ENCODE assay signal across 8 cellular contexts in the genomic region with DNA sequence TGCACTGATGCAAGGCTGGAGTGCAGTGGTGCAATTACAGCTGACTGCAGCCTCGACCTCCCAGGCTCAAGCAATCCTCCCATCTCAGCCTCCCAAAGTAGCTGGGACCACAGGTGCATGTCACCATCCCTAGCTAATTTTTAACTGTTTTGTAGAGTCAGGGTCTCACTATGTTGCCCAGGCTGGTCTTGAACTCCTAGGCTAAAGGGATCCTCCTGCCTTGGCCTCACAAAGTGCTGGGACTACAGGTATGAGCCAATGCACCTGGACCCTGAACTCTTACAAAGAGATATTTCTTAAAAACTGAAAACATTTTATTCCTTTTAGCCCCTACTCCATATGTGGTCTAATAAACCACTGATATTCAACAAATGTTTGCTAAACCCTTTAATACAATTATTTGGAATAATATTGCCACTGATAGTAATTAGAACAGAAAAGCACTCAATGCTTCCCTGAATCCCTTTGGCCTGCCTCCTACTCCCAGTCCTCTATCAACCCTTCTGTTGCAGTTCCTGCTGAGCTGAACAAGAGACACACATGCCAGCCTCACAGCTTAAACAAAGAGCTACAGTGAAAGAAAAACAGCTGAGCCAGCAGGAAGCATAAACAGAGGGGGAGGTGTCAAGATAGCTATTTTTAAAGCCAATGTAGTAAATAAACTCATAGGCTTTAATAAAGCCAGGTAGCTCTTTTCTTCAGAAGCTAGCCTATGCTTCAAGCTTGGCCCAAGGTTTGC. TPM values are rescaled to one million over a fixed set of nuclear protein-coding genes. Genes with fewer than 3 reads are reported as not detected.
DNase-seq lines count a peak whose midpoint lies in the region; ATAC-seq, FAIRE-seq and TF ChIP-seq lines count a peak whose summit lies in the region.

No MANE protein-coding gene starts in this region.

- no peak overlapping the region for H3K4me3 ChIP-seq in parathyroid adenoma (ENCODE audit: low read depth, low read length)
- no peak overlapping the region for H3K4me3 ChIP-seq in Karpas-422 (ENCODE audit: low read length)

- no peak overlapping the region for H3K27ac ChIP-seq in H9 (ENCODE audit: insufficient read length, low read depth, low read length)
- peak overlapping the region; percentile 33 for H3K27ac ChIP-seq in parathyroid adenoma
- no peak overlapping the region for H3K27ac ChIP-seq in Karpas-422 (ENCODE audit: low read length)

- H3K27me3 ChIP-seq in H9 (ENCODE audit: insufficient read depth, low read length) (peaks cover 16% of the 10 kb centered on the region; the same call in 1 of the 2 replicates), parathyroid adenoma (ENCODE audit: control insufficient read depth, insufficient read depth, low read length) (no peaks in the 10 kb centered on the region), Karpas-422 (ENCODE audit: low read length) (no peaks in the 10 kb centered on the region)

- no peak overlapping the region for H2BK5ac ChIP-seq in H9 (ENCODE audit: insufficient read length, low read length)

- H3K4me2 ChIP-seq in H9 (ENCODE audit: insufficient read depth, insufficient read length, low read length) (peak overlapping the region; percentile 40), parathyroid adenoma (ENCODE audit: low read length) (peak overlapping the region; percentile 35), Karpas-422 (ENCODE audit: low read depth, low read length, poor library complexity, severe bottlenecking) (no peak overlapping the region)

- TF ChIP-seq CTCF in H9 (conservative IDR thresholded peaks at IDR 0.05) (no peak), parathyroid adenoma (IDR thresholded peaks at IDR 0.05) (no peak)

- H3K9ac ChIP-seq in H9 (ENCODE audit: extremely low read depth, insufficient read length, low read length) (no peak overlapping the region), parathyroid adenoma (no peak overlapping the region), Karpas-422 (ENCODE audit: low read length) (no peak overlapping the region)

- no peak overlapping the region for H4K5ac ChIP-seq in H9 (ENCODE audit: insufficient read length, low read depth, low read length)

- no peaks in the 10 kb centered on the region for H3K79me1 ChIP-seq in H9 (ENCODE audit: insufficient read depth, low read depth, low read length, poor library complexity, severe bottlenecking)

- DNase-seq in H9 (peak; percentile 70), NCI-H345 (lab: John Stamatoyannopoulos, UW) (peak; percentile 88), frontal cortex (ENCODE audit: low spot score in 2 of 2) (peak; percentile 25 to 63), activated gamma-delta T cell treated with Interleukin-2 at 50 U/mL for 16 hours (no peak), Karpas-422 (no peak)

- no peak overlapping the region for H2BK120ac ChIP-seq in H9 (ENCODE audit: low read depth, low read length, poor library complexity, severe bottlenecking)

- no peaks in the 10 kb centered on the region for H3K36me3 ChIP-seq in parathyroid adenoma (ENCODE audit: control insufficient read depth, insufficient read depth, low read length)
- no peaks in the 10 kb centered on the region for H3K36me3 ChIP-seq in Karpas-422 (ENCODE audit: insufficient read depth, low read length)

- no peak overlapping the region for H3K4ac ChIP-seq in H9 (ENCODE audit: low read depth, low read length)

- no peak overlapping the region for H3K56ac ChIP-seq in H9 (ENCODE audit: insufficient read length, low read depth, low read length)

- no peak overlapping the region for H4K8ac ChIP-seq in H9 (replicated peaks; ENCODE audit: insufficient read length, low read depth, low read length)

- peak overlapping the region; percentile 7 to 94 (median 72); a peak in 3 of 7 replicates for H3K27ac Mint-ChIP-seq in H9

- WGBS in H9 (ENCODE audit: extremely low coverage, insufficient read length, low lambda C conversion rate): no CpG with 5 or more reads among the region's 1 CpG

- H3K4me1 ChIP-seq in H9 (ENCODE audit: insufficient read depth, low read length) (no peaks in the 10 kb centered on the region; the same call in 1 of the 2 replicates), parathyroid adenoma (peaks cover 6% of the 10 kb centered on the region), Karpas-422 (ENCODE audit: low read length) (no peaks in the 10 kb centered on the region)

- H3K14ac ChIP-seq in H9 (ENCODE audit: insufficient read depth, low read length): no peak overlapping the region

- no peak overlapping the region for H2BK15ac ChIP-seq in H9 (ENCODE audit: low read depth, low read length)

- H3K9me3 ChIP-seq in H9 (ENCODE audit: control insufficient read depth, low read depth, low read length): no peaks in the 10 kb centered on the region
- no peaks in the 10 kb centered on the region for H3K9me3 ChIP-seq in parathyroid adenoma (ENCODE audit: control insufficient read depth, low read length)
- H3K9me3 ChIP-seq in Karpas-422 (ENCODE audit: low read length): peaks cover 5% of the 10 kb centered on the region; the same call in 1 of the 2 replicates

- 0 out of 2 replicates have a peak, but pooled peaks cover 2% of the 10 kb centered on the region for H3K79me2 ChIP-seq in H9 (ENCODE audit: insufficient read depth, low read length)
- H3K79me2 ChIP-seq in parathyroid adenoma: no peaks in the 10 kb centered on the region
- no peaks in the 10 kb centered on the region for H3K79me2 ChIP-seq in Karpas-422 (ENCODE audit: low read length)

- peak; percentile 95 for FAIRE-seq in frontal cortex (lab: Jason Lieb, UNC)

- H3K18ac ChIP-seq in H9 (ENCODE audit: insufficient read length, low read depth, low read length): no peak overlapping the region

- H3K4me3 Mint-ChIP-seq in H9: no peak overlapping the region; a peak in 1 of 5 replicates

- H3K4me1 Mint-ChIP-seq in H9: peaks cover 11 to 15% of the 10 kb centered on the region in 2 experiments

- H4K20me1 ChIP-seq in H9 (ENCODE audit: control insufficient read depth, insufficient read depth, insufficient read length): no peaks in the 10 kb centered on the region
- H4K20me1 ChIP-seq in Karpas-422 (ENCODE audit: insufficient read depth, low read depth, low read length): no peaks in the 10 kb centered on the region

- no peaks in the 10 kb centered on the region for H3K23me2 ChIP-seq in H9 (ENCODE audit: insufficient read length, low read depth, low read length, poor library complexity, severe bottlenecking)

- no peak overlapping the region for H2BK12ac ChIP-seq in H9 (ENCODE audit: insufficient read length, low read depth, low read length)

- peaks cover 25% of the 10 kb centered on the region for H3K27me3 Mint-ChIP-seq in H9 (ENCODE audit: low read depth)

- H2BK20ac ChIP-seq in H9 (ENCODE audit: low read depth, low read length, poor library complexity, severe bottlenecking): no peak overlapping the region

- H3K23ac ChIP-seq in H9 (ENCODE audit: insufficient read length, low read depth, low read length): no peak overlapping the region

- no peak overlapping the region for H3T11ph ChIP-seq in H9 (ENCODE audit: low read length)

- H2AK5ac ChIP-seq in H9 (ENCODE audit: insufficient read length, low read length): no peak overlapping the region

- peaks cover 0 to 3% of the 10 kb centered on the region in 2 experiments; a peak in 1 of 5 replicates for H3K9me3 Mint-ChIP-seq in H9

- H4K91ac ChIP-seq in H9 (ENCODE audit: insufficient read length, low read depth, low read length): no peak overlapping the region

- H2AFZ ChIP-seq in H9 (ENCODE audit: low read length) (no peak overlapping the region), parathyroid adenoma (peak overlapping the region; percentile 31), Karpas-422 (ENCODE audit: low read length) (no peak overlapping the region)

- ATAC-seq in GM19328 (IDR thresholded peaks at IDR 0.05; ENCODE audit: unreplicated experiment) (no peak), GM18870 (IDR thresholded peaks at IDR 0.05; ENCODE audit: unreplicated experiment) (no peak)

- H3K9me2 ChIP-seq in Karpas-422 (replicated peaks; ENCODE audit: insufficient read depth, low read length): no peaks in the 10 kb centered on the region

- no peaks in the 10 kb centered on the region; a peak in 1 of 7 replicates for H3K36me3 Mint-ChIP-seq in H9 (ENCODE audit: insufficient read depth in 1 of 3, low read depth in 3 of 3)

RNA-seq across cellular contexts. Expression of gene GNAI1, which starts 7.0 kb away (rescaled TPM):
- 14.1 and 14.8 TPM in 2 replicates for total RNA-seq in H9 (2021)
- total RNA-seq in frontal cortex: 152 TPM
- total RNA-seq in Karpas-422 (2014; rRNA removed; shearing (Covaris generic); ENCODE audit: low replicate concordance): not detected in 2 replicates

Comparison
In these comparisons a context has a peak if more than half of its experiments do, and no peak if none do; other contexts are left out.
1. DNase-seq: peak in H9 (single experiment), NCI-H345 (single experiment) and frontal cortex (2 of 2); none in activated gamma-delta T cell treated with Interleukin-2 at 50 U/mL for 16 hours (single experiment) and Karpas-422 (single experiment).
2. RNA of gene GNAI1, which starts 7.0 kb away (total RNA-seq): 152 TPM in frontal cortex (single experiment) and 14.1 to 14.8 TPM in H9; not detected in Karpas-422; every median in the first group is over 10 times any median in the second.